Comparison of ENCODE assay signal across 36 cellular contexts in genomic region chr7:108164342-108164741, GRCh38. TPM values are rescaled to one million over a fixed set of nuclear protein-coding genes. Genes with fewer than 3 reads are reported as not detected.
"Had no signal": no experiment of that assay in that cellular context is flagged by ENCODE, and none has a peak within 500 bp of the region (broad histone marks: within the 10 kb centered on the region; RNA-seq: fewer than 3 reads in every experiment).

No MANE protein-coding gene starts in this region.

- H3K36me3 ChIP-seq: ascending aorta, brain microvascular endothelial cell, breast epithelium, cardiac muscle cell had no signal

- H3K27me3 ChIP-seq: adrenal gland, ascending aorta, body of pancreas, brain microvascular endothelial cell, breast epithelium, cardiac muscle cell had no signal

- DNase-seq: activated effector memory CD4-positive, alpha-beta T cell treated with anti-CD3 and anti-CD28 coated beads, Interleukin-2, amount 50 U/mL, for 16 hours; activated effector memory CD4-positive, alpha-beta T cell treated with Interleukin-2 at 50 U/mL for 16 hours; activated gamma-delta T cell; activated gamma-delta T cell treated with Interleukin-2 at 50 U/mL for 16 hours; activated naive CD4-positive, alpha-beta T cell; activated naive CD4-positive, alpha-beta T cell treated with anti-CD3 and anti-CD28 coated beads for 36 hours; activated naive CD4-positive, alpha-beta T cell treated with anti-CD3 and anti-CD28 coated beads, Interleukin-2, amount 10 ng/mL, durations not matched to agents 7 days and 5 days; activated naive CD4-positive, alpha-beta T cell treated with anti-CD3 and anti-CD28 coated beads, Interleukin-2, amount 50 U/mL, for 16 hours; activated naive CD4-positive, alpha-beta T cell treated with Interleukin-2 at 50 U/mL for 16 hours; activated naive CD8-positive, alpha-beta T cell treated with anti-CD3 and anti-CD28 coated beads for 36 hours; activated naive CD8-positive, alpha-beta T cell treated with anti-CD3 and anti-CD28 coated beads, Interleukin-2, amount 10 ng/mL, durations not matched to agents 7 days and 5 days; activated naive CD8-positive, alpha-beta T cell treated with anti-CD3 and anti-CD28 coated beads, Interleukin-2, amount 50 U/mL, for 24 hours; activated T-cell treated with anti-CD3 and anti-CD28 coated beads, Interleukin-2, amount 50 U/mL, for 1 hour; activated T-cell treated with anti-CD3 and anti-CD28 coated beads, Interleukin-2, amount 50 U/mL, for 24 hours; activated T-cell treated with anti-CD3 and anti-CD28 coated beads, Interleukin-2, amount 50 U/mL, for 4 hours; activated T-cell treated with anti-CD3 and anti-CD28 coated beads, Interleukin-2, amount 50 U/mL, for 48 hours; activated T-cell treated with anti-CD3 and anti-CD28 coated beads, Interleukin-2, amount 50 U/mL, for 72 hours; adrenal gland; amniotic stem cell; amygdala; anterior cingulate cortex; aorta; body of pancreas; brain microvascular endothelial cell; caudate nucleus; central memory CD4-positive, alpha-beta T cell; cerebellar nuclear complex had no signal

- H3K27ac ChIP-seq: adrenal gland, ascending aorta, body of pancreas, brain microvascular endothelial cell, breast epithelium, cardiac muscle cell had no signal

- H3K4me1 ChIP-seq: ascending aorta, breast epithelium had no signal

- ATAC-seq: activated naive CD4-positive, alpha-beta T cell treated with anti-CD3 and anti-CD28 coated beads, Interleukin-2, amount 50 U/mL, for 72 hours; activated naive CD8-positive, alpha-beta T cell treated with anti-CD3 and anti-CD28 coated beads, Interleukin-2, amount 50 U/mL, for 24 hours; activated T-cell treated with anti-CD3 and anti-CD28 coated beads, Interleukin-2, amount 50 U/mL, for 4 hours; activated T-cell treated with anti-CD3 and anti-CD28 coated beads, Interleukin-2, amount 50 U/mL, for 72 hours; activated T-helper 17 cell treated with anti-CD3 and anti-CD28 coated beads, Interleukin-2, amount 50 U/mL, for 72 hours; body of pancreas had no signal

- FAIRE-seq: astrocyte, bronchial epithelial cell had no signal

- H3K9me3 ChIP-seq: adrenal gland, ascending aorta, body of pancreas, breast epithelium had no signal

- H3K4me3 ChIP-seq: adrenal gland, ascending aorta, body of pancreas, breast epithelium, cardiac muscle cell had no signal

RNA-seq across cellular contexts. Expression of gene LAMB4, which starts 34.2 kb away (rescaled TPM):
- total RNA-seq: activated naive CD4-positive, alpha-beta T cell treated with anti-CD3 and anti-CD28 coated beads for 36 hours; activated naive CD4-positive, alpha-beta T cell treated with anti-CD3 and anti-CD28 coated beads, Interleukin-2, amount 50 U/mL, for 72 hours; activated naive CD8-positive, alpha-beta T cell treated with anti-CD3 and anti-CD28 coated beads, Interleukin-2, amount 10 ng/mL, durations not matched to agents 7 days and 5 days; activated T-cell treated with anti-CD3 and anti-CD28 coated beads, Interleukin-2, amount 50 U/mL, for 4 hours; activated T-cell treated with anti-CD3 and anti-CD28 coated beads, Interleukin-2, amount 50 U/mL, for 72 hours; activated T-helper 1 cell treated with anti-CD3 and anti-CD28 coated beads, Interleukin-12 subunit alpha, Interleukin-12 subunit beta, Interleukin-2, Interleukin-4 antibody, amounts not matched to agents 30 ng/mL and 10 ng/mL and 1 ng/mL, durations not matched to agents 14 hours and 24 hours and 36 hours; activated T-helper 17 cell treated with anti-CD3 and anti-CD28 coated beads, Interleukin-2, amount 50 U/mL, for 72 hours; activated T-helper 2 cell treated with anti-CD3 and anti-CD28 coated beads, Interferon-gamma antibody, Interleukin-2, Interleukin-4, amounts not matched to agents 10 μg/mL and 5 μg/mL and 100 μg/mL, durations not matched to agents 14 hours and 24 hours and 36 hours; ascending aorta; cardiac muscle cell had no signal
- polyA plus RNA-seq: aorta, cardiac muscle cell had no signal
